In the genomic region with DNA sequence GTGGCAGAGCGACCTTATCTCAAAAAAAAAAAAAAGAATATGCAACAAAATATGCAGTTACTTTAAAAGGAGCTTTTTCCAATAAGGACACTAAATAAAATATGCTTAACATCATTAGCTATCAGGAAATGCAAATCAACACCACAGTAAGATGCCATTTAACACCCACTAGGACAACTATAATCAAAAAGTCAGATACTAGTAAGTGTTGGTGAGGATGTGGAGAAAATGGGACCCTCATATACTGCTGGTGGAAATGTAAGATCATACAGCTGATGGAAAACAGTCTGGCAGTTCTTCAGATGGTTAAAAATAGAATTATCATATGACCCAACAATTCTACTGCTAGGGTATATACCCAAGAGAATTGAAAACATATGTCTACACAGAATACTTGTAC, we compare ENCODE assay signal across 28 cellular contexts.
"Had no signal": no experiment of that assay in that cellular context is flagged by ENCODE, and none has a peak within 500 bp of the region (broad histone marks: within the 10 kb centered on the region; RNA-seq: fewer than 3 reads in every experiment).

No MANE protein-coding gene starts in this region.

- H3K79me2 ChIP-seq: hepatocyte had no signal

- H3K27me3 Mint-ChIP-seq: dendritic cell treated with granulocyte-macrophage colony-stimulating factor and Interleukin-4, amounts not matched to agents 40 ng/mL and 50 ng/mL, for 4 days; effector memory CD8-positive, alpha-beta T cell; naive B cell; naive thymus-derived CD8-positive, alpha-beta T cell had no signal

- H2AFZ ChIP-seq: hepatocyte had no signal

- H3K27me3 ChIP-seq: colonic mucosa, esophagus squamous epithelium, foreskin keratinocyte, gastroesophageal sphincter, heart left ventricle, hepatocyte had no signal

- ATAC-seq: effector memory CD8-positive, alpha-beta T cell; esophagus mucosa; foreskin keratinocyte; gastroesophageal sphincter; heart left ventricle; left colon; left lobe of liver; lower lobe of right lung; mucosa of descending colon; naive thymus-derived CD8-positive, alpha-beta T cell had no signal

- H3K9me3 Mint-ChIP-seq: dendritic cell treated with granulocyte-macrophage colony-stimulating factor and Interleukin-4, amounts not matched to agents 40 ng/mL and 50 ng/mL, for 4 days; effector memory CD8-positive, alpha-beta T cell; endodermal cell; immature natural killer cell; mesothelial cell of epicardium; naive B cell; naive thymus-derived CD8-positive, alpha-beta T cell had no signal

- H3K27ac Mint-ChIP-seq: dendritic cell treated with granulocyte-macrophage colony-stimulating factor and Interleukin-4, amounts not matched to agents 40 ng/mL and 50 ng/mL, for 4 days; effector memory CD8-positive, alpha-beta T cell; endodermal cell; immature natural killer cell; mesothelial cell of epicardium; naive thymus-derived CD8-positive, alpha-beta T cell had no signal

- H3K4me3 Mint-ChIP-seq: dendritic cell treated with granulocyte-macrophage colony-stimulating factor and Interleukin-4, amounts not matched to agents 40 ng/mL and 50 ng/mL, for 4 days; effector memory CD8-positive, alpha-beta T cell; endodermal cell; immature natural killer cell; mesothelial cell of epicardium; naive B cell; naive thymus-derived CD8-positive, alpha-beta T cell had no signal

- DNase-seq: colonic mucosa; cortex of kidney; effector CD8-positive, alpha-beta T cell; effector memory CD8-positive, alpha-beta T cell; endodermal cell; erythroblast; esophagus squamous epithelium; foreskin keratinocyte; heart left ventricle; hypothalamus; immature natural killer cell; islet precursor cell; kidney; kidney glomerular epithelial cell; left colon; left ventricle myocardium inferior; lower lobe of right lung; mesenchymal stem cell; mucosa of descending colon; naive B cell; naive thymus-derived CD8-positive, alpha-beta T cell had no signal

- H3K27ac ChIP-seq: colonic mucosa, epithelial cell of prostate, esophagus squamous epithelium, foreskin keratinocyte, gastroesophageal sphincter, heart left ventricle, hepatocyte, left ventricle myocardium inferior, lower lobe of right lung had no signal

- H3K36me3 Mint-ChIP-seq: immature natural killer cell; mesothelial cell of epicardium; naive B cell; naive thymus-derived CD8-positive, alpha-beta T cell had no signal

- H3K9me3 ChIP-seq: colonic mucosa, esophagus squamous epithelium, gastroesophageal sphincter, heart left ventricle, left ventricle myocardium inferior, lower lobe of right lung, mucosa of descending colon had no signal

- H3K4me3 ChIP-seq: colonic mucosa, esophagus squamous epithelium, gastroesophageal sphincter, heart left ventricle, hepatocyte, left ventricle myocardium inferior, lower lobe of right lung, mucosa of descending colon had no signal

- H3K36me3 ChIP-seq: colonic mucosa, esophagus squamous epithelium, gastroesophageal sphincter, heart left ventricle, left ventricle myocardium inferior, lower lobe of right lung had no signal

- H3K4me1 Mint-ChIP-seq: endodermal cell had no signal

- H3K4me2 ChIP-seq: hepatocyte had no signal

- H3K4me1 ChIP-seq: colonic mucosa, lower lobe of right lung had no signal
